Comparison of ENCODE assay signal across 9 cellular contexts in the genomic region with DNA sequence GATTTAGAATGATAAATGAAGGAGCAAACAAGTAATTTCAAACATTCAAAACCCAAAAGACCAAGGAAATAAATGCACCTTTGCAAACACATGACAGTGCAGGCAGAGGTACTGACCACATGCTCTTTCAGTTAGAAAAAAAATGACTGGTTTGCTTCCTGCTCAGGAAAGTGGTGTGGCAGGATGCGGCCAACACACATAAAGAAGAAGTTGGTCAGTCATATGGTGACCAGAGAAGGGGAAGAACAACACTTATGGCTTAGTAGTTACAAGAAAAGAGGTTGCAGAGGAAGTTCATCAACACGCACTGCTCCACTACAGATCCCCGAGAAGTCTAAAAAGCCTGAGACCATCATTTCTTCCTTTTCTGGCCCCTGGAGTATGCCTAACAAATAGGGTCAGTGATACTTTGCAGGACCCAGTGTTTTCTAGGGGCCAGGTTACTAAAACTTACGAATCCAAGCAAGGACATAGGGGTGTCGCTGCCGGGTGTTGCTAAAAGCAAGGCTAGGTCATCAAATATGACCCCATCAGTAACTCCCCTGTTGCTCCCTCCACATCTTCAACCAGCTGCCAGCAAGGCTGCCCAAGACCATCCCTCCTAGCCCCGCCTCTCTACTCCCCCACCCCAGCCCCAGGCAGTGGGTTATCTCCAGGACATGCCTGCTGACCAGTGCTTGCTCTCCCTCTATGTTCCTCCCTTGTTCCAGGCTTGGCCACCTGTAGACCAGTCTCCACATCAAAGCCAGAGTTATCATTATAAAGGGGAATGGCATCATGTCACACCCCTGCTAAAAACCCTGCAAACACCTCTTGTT. TPM values are rescaled to one million over a fixed set of nuclear protein-coding genes. Genes with fewer than 3 reads are reported as not detected.
A peak's percentile ranks its signal among the peaks of the same experiment; 100 is the strongest.
DNase-seq lines count a peak whose midpoint lies in the region; ATAC-seq and TF ChIP-seq lines count a peak whose summit lies in the region.
"Had no signal": no experiment of that assay in that cellular context is flagged by ENCODE, and none has a peak within 500 bp of the region (broad histone marks: within the 10 kb centered on the region; RNA-seq: fewer than 3 reads in every experiment).

No MANE protein-coding gene starts in this region.

- no peaks in the 10 kb centered on the region for H3K27me3 ChIP-seq in Peyer's patch
- no peaks in the 10 kb centered on the region for H3K27me3 ChIP-seq in SJCRH30

- H3K4me3 ChIP-seq in Peyer's patch: no peak overlapping the region
- H3K4me3 ChIP-seq in SJCRH30: no peak overlapping the region
- H3K4me3 ChIP-seq: cardiac muscle cell had no signal

- H3K9me3 ChIP-seq in Peyer's patch: no peaks in the 10 kb centered on the region
- H3K9me3 ChIP-seq in SJCRH30 (replicated peaks): no peaks in the 10 kb centered on the region

- H3K36me3 ChIP-seq in Peyer's patch: no peaks in the 10 kb centered on the region
- no peaks in the 10 kb centered on the region for H3K36me3 ChIP-seq in SJCRH30
- H3K36me3 ChIP-seq: cardiac muscle cell had no signal

- TF ChIP-seq POLR2A in Peyer's patch (IDR thresholded peaks at IDR 0.05) (no peak), erythroblast (IDR thresholded peaks at IDR 0.05; ENCODE audit: low read length) (no peak)

- peak in 2 of 3 donors; percentile 48 to 59 for DNase-seq in Peyer's patch
- peak; percentile 86 for DNase-seq in medulla oblongata (ENCODE audit: extremely low spot score)
- DNase-seq in SJCRH30: no peak
- no peak for DNase-seq in erythroblast (lab: John Stamatoyannopoulos, UW)
- no peak for DNase-seq in NCI-H69 (lab: John Stamatoyannopoulos, UW)

- H3K4me1 ChIP-seq in Peyer's patch (peaks cover 0 to 11% (median 2%) of the 10 kb centered on the region in 4 donors), SJCRH30 (no peaks in the 10 kb centered on the region)

- ATAC-seq in GM19035 (IDR thresholded peaks at IDR 0.05; ENCODE audit: unreplicated experiment) (peak; percentile 99), HG02840 (IDR thresholded peaks at IDR 0.05; ENCODE audit: low FRiP score, unreplicated experiment) (peak; percentile 97)

- H3K27ac ChIP-seq in Peyer's patch (peak overlapping the region in 3 of 4 donors; percentile 38 to 66 (median 59)), SJCRH30 (no peak overlapping the region)
- H3K27ac ChIP-seq: cardiac muscle cell had no signal

- no peak for TF ChIP-seq CTCF in Peyer's patch (IDR thresholded peaks at IDR 0.05)

RNA-seq across cellular contexts. Expression of a gene that starts 11.2 kb away (rescaled TPM):
- total RNA-seq in Peyer's patch: 10 to 100 TPM in 2 of 4 donors, 1 to 10 TPM in 2; 1.4 to 13.2 (median 8.7) TPM
- total RNA-seq in SJCRH30 (2014; rRNA removed; shearing (Covaris generic)): 14.4 and 14.7 TPM in 2 replicates
- total RNA-seq: pulmonary artery endothelial cell had no signal

Comparison
In these comparisons a context has a peak if more than half of its experiments do, and no peak if none do; other contexts are left out.
1. DNase-seq: peak in Peyer's patch (2 of 3) and medulla oblongata (single experiment); none in SJCRH30 (0 of 2), erythroblast (0 of 2) and NCI-H69 (single experiment).